Comparison of ENCODE assay signal across 9 cellular contexts in the genomic region with DNA sequence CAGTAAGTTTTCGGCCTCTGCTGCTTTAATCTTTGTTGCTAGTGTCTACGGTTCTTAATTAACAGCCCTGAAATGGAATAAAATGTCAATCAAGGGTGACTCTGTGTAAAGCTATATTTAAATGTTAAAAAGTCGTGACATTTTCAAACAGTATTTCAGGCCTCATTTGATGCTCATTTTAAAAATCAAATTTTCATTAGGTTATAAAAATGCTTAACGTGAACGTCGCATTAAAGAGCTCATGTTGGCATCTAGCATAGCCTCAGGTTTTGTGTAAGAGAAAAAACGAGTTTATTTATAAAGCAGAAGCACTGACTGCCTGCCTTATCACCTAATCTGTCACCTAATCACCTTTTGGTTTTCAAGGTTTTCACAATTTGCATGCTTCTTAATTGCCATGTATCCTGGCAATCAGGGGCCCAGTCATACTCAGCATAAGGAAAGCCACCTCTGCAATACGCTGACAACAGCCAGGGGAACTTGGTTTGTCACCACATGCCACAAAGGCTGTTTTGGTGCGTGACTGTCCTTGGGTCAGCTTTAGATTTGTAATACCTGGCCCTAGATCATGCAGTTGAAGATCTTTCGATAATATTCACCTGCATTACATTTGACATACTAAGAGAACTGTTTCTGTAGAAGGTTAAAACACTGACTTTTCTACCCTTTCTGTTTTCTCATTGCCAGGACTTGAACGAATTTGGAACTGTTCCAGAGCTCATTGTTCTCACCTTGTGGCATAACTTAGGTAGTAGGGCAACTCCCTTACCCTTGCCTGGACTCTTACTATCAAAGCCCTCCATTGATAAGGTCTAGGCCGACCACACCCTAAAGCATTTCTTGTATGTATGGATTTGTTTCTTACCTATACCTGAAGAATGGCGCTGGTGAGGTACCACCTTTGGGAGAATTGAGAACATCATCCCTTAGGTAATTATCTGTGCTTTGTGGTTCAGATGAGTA.
A peak's percentile ranks its signal among the peaks of the same experiment; 100 is the strongest.
DNase-seq lines count a peak whose midpoint lies in the region; ATAC-seq and TF ChIP-seq lines count a peak whose summit lies in the region.
"Had no signal": no experiment of that assay in that cellular context is flagged by ENCODE, and none has a peak within 500 bp of the region (broad histone marks: within the 10 kb centered on the region; RNA-seq: fewer than 3 reads in every experiment).

No MANE protein-coding gene starts in this region.

- H3K9me3 ChIP-seq in endodermal cell (ENCODE audit: control insufficient read depth, low read length), result no peaks in the 10 kb centered on the region

- H3K4me1 Mint-ChIP-seq in endodermal cell, result peaks cover 13% of the 10 kb centered on the region

- no peaks in the 10 kb centered on the region for H3K36me3 ChIP-seq in endodermal cell (ENCODE audit: control insufficient read depth, insufficient read depth, low read length)

- H3K4me1 ChIP-seq in endodermal cell (ENCODE audit: control insufficient read depth, insufficient read depth, low read length), result peaks cover 20% of the 10 kb centered on the region

- ATAC-seq in GM19351 (IDR thresholded peaks at IDR 0.05; ENCODE audit: unreplicated experiment) (peak; percentile 39), GM21360 (IDR thresholded peaks at IDR 0.05; ENCODE audit: unreplicated experiment) (no peak), sciatic nerve (no peak)

- H3K27me3 ChIP-seq in endodermal cell (ENCODE audit: control insufficient read depth, insufficient read depth, low read length, poor library complexity, severe bottlenecking), result no peaks in the 10 kb centered on the region

- DNase-seq in RWPE1 (ENCODE audit: low spot score) (no peak), endodermal cell (peak; percentile 53), NCI-H1048 (lab: John Stamatoyannopoulos, UW) (no peak), 8988T (no peak), sciatic nerve (ENCODE audit: low spot score) (no peak)
- peak; percentile 49 for DNase-seq in stimulated activated CD4-positive, alpha-beta T cell treated with anti-CD3 and anti-CD28 coated beads, Interleukin-4, amount 100 ng/mL, for 24 hours

- no peaks in the 10 kb centered on the region for H3K36me3 Mint-ChIP-seq in endodermal cell (ENCODE audit: low read depth)

- H3K27ac ChIP-seq in RWPE1, result peak overlapping the region; percentile 85; the same call in 1 of the 2 replicates
- H3K27ac ChIP-seq in endodermal cell (ENCODE audit: low read depth, low read length), result no peak overlapping the region
- H3K27ac ChIP-seq: HL-60 had no signal

- H3K9ac ChIP-seq in endodermal cell (ENCODE audit: extremely low read depth, low read length, poor library complexity, severe bottlenecking), result no peak overlapping the region

- H3K27me3 Mint-ChIP-seq in endodermal cell (ENCODE audit: insufficient read depth), result peaks cover 7% of the 10 kb centered on the region

- H3K4me3 Mint-ChIP-seq in endodermal cell, result no peak overlapping the region

- CTCF ChIA-PET in RWPE1 (lab: Yijun Ruan, JAX), result interaction anchor here (0.5 to 1.1 kb wide), 18 partner anchors 11 to 579 kb away, joined by 3 to 5 read pairs (median 3); no protein-coding TSS in a partner anchor

- intact Hi-C loops in sciatic nerve (cut with DNase I), result no loop called here

- TF ChIP-seq CTCF in RWPE1 (conservative IDR thresholded peaks at IDR 0.05; ENCODE audit: low read depth) (peak; percentile 65), endodermal cell (conservative IDR thresholded peaks at IDR 0.05) (no peak)

- no peaks in the 10 kb centered on the region for H3K9me3 Mint-ChIP-seq in endodermal cell

- 57 to 75% methylated on average over 9 to 12 of the region's 13 CpGs for WGBS in endodermal cell (ENCODE audit: insufficient coverage in 1 of 2, insufficient read length in 1 of 2), 2 experiments

- POLR2A ChIA-PET in RWPE1 (lab: Yijun Ruan, JAX; ENCODE audit: low non-redundant PET), result no interaction called here

- H3K27ac Mint-ChIP-seq in endodermal cell, result no peak overlapping the region

- H3K4me3 ChIP-seq in endodermal cell (ENCODE audit: low read length), result no peak overlapping the region

Comparison
In these comparisons a context has a peak if more than half of its experiments do, and no peak if none do; other contexts are left out.
1. DNase-seq: peak in endodermal cell (single experiment) and stimulated activated CD4-positive, alpha-beta T cell treated with anti-CD3 and anti-CD28 coated beads, Interleukin-4, amount 100 ng/mL, for 24 hours (single experiment); none in RWPE1 (single experiment), NCI-H1048 (single experiment), 8988T (single experiment) and sciatic nerve (single experiment).